Comparison of ENCODE assay signal across 9 cellular contexts in genomic region chr4:83548151-83548905, GRCh38. TPM values are rescaled to one million over a fixed set of nuclear protein-coding genes. Genes with fewer than 3 reads are reported as not detected.
DNase-seq lines count a peak whose midpoint lies in the region; ATAC-seq and TF ChIP-seq lines count a peak whose summit lies in the region.
"Had no signal": no experiment of that assay in that cellular context is flagged by ENCODE, and none has a peak within 500 bp of the region (broad histone marks: within the 10 kb centered on the region; RNA-seq: fewer than 3 reads in every experiment).

No MANE protein-coding gene starts in this region.

- peak overlapping the region; percentile 91 for H3K4me2 ChIP-seq in KMS-11

- intact Hi-C loops in left lung (cut with DNase I) (no loop called here), testis (cut with DNase I; ENCODE audit: low total_unique reads) (no loop called here)

- H3K79me2 ChIP-seq in KMS-11 (ENCODE audit: insufficient read depth, low read depth): no peaks in the 10 kb centered on the region

- WGBS in testis, 2 donors: 77 to 79% methylated on average over 7 of the region's 7 CpGs

- no peaks in the 10 kb centered on the region for H4K20me1 ChIP-seq in KMS-11 (ENCODE audit: insufficient read depth)

- peak overlapping the region; percentile 81; the same call in 1 of the 2 replicates for H2AFZ ChIP-seq in KMS-11 (ENCODE audit: low read depth)

- TF ChIP-seq CTCF in KMS-11 (conservative IDR thresholded peaks at IDR 0.05; ENCODE audit: low read depth, low read length) (no peak), astrocyte of the cerebellum (IDR thresholded peaks at IDR 0.05; ENCODE audit: low read depth, low read length, missing control alignments) (no peak), left lung (IDR thresholded peaks at IDR 0.05) (no peak), testis (IDR thresholded peaks at IDR 0.05) (no peak)

- no peaks in the 10 kb centered on the region for H3K9me3 ChIP-seq in T-helper 17 cell (ENCODE audit: control insufficient read depth, low read length, poor library complexity, severe bottlenecking)
- no peaks in the 10 kb centered on the region for H3K9me3 ChIP-seq in left lung
- no peaks in the 10 kb centered on the region for H3K9me3 ChIP-seq in testis

- H3K27me3 ChIP-seq in KMS-11 (ENCODE audit: insufficient read depth, low read depth) (no peaks in the 10 kb centered on the region), left lung (no peaks in the 10 kb centered on the region), testis (no peaks in the 10 kb centered on the region)

- H3K27ac ChIP-seq in KMS-11 (peak overlapping the region; percentile 86), left lung (peak overlapping the region in 1 of 2 donors; percentile 45), testis (no peak overlapping the region)

- peaks cover 7% of the 10 kb centered on the region for H3K4me1 Mint-ChIP-seq in T-helper 17 cell

- DNase-seq in GDM1 (lab: John Stamatoyannopoulos, UW) (peak; percentile 86), H4 (ENCODE audit: low spot score) (peak; percentile 99), T-helper 17 cell (no peak), astrocyte of the cerebellum (ENCODE audit: low read depth) (peak; percentile 97), left lung (peak; percentile 81 to 86), testis (no peak)
- peak; percentile 52 for DNase-seq in stimulated activated CD8-positive, alpha-beta memory T cell treated with anti-CD3 and anti-CD28 coated beads, Interleukin-4, amount 100 ng/mL, for 24 hours (ENCODE audit: low read depth)

- peaks cover 67% of the 10 kb centered on the region for H3K4me1 ChIP-seq in KMS-11 (ENCODE audit: low read depth, poor library complexity, severe bottlenecking)
- peaks cover 0 to 35% of the 10 kb centered on the region in 2 donors for H3K4me1 ChIP-seq in left lung
- no peaks in the 10 kb centered on the region for H3K4me1 ChIP-seq in testis

- H3K4me3 ChIP-seq in KMS-11 (IDR thresholded peaks at IDR 0.05; ENCODE audit: insufficient read depth, low read depth, low read length) (no peak overlapping the region), astrocyte of the cerebellum (ENCODE audit: low read depth, low read length) (no peak overlapping the region), left lung (no peak overlapping the region), testis (no peak overlapping the region)

- no peaks in the 10 kb centered on the region for H3K27me3 Mint-ChIP-seq in T-helper 17 cell

- H3K36me3 Mint-ChIP-seq in T-helper 17 cell (ENCODE audit: low read depth): no peaks in the 10 kb centered on the region
- H3K36me3 Mint-ChIP-seq: brain had no signal

- ATAC-seq in T-helper 17 cell (peak; percentile 81), left lung (peak; percentile 96)

- H3K27ac Mint-ChIP-seq in T-helper 17 cell: peak overlapping the region; percentile 8

- in situ Hi-C loops in astrocyte of the cerebellum (cut with HindIII; ENCODE audit: low sequenced_read_pairs): no loop called here

- no peaks in the 10 kb centered on the region for H3K36me3 ChIP-seq in KMS-11 (ENCODE audit: insufficient read depth)
- H3K36me3 ChIP-seq in left lung: no peaks in the 10 kb centered on the region
- H3K36me3 ChIP-seq in testis (ENCODE audit: low read depth, missing control alignments): no peaks in the 10 kb centered on the region

- no peak overlapping the region for H3K4me3 Mint-ChIP-seq in T-helper 17 cell
- H3K4me3 Mint-ChIP-seq: brain had no signal

- H3K9ac ChIP-seq in KMS-11: peak overlapping the region; percentile 70

- no peak for TF ChIP-seq POLR2A in testis (IDR thresholded peaks at IDR 0.05)

RNA-seq across cellular contexts. Expression of gene GPAT3, which starts 12.4 kb away (rescaled TPM):
- total RNA-seq in H4 (2014; rRNA removed; shearing (Covaris generic)): 65.1 and 69.7 TPM in 2 replicates
- 1 to 10 TPM; 4.1 to 5.0 TPM for total RNA-seq in T-helper 17 cell
- 10 to 100 TPM in 1 of 2 donors, 1 to 10 TPM in 1; 5.7 to 16.6 TPM for total RNA-seq in left lung
- total RNA-seq in testis: 1 to 10 TPM; 5.7 to 6.4 TPM
- 16.2 TPM for polyA plus RNA-seq in testis (ENCODE audit: insufficient read depth, low read depth, low replicate concordance)

Comparison
In these comparisons a context has a peak if more than half of its experiments do, and no peak if none do; other contexts are left out.
1. DNase-seq: peak in GDM1 (single experiment), H4 (single experiment), astrocyte of the cerebellum (single experiment), left lung (2 of 2) and stimulated activated CD8-positive, alpha-beta memory T cell treated with anti-CD3 and anti-CD28 coated beads, Interleukin-4, amount 100 ng/mL, for 24 hours (single experiment); none in T-helper 17 cell (0 of 3) and testis (single experiment).